In genomic region chr11:113638378-113638777, GRCh38 we compare ENCODE assay signal across 21 cellular contexts.
DNase-seq lines count a peak whose midpoint lies in the region; ATAC-seq and TF ChIP-seq lines count a peak whose summit lies in the region.
"Had no signal": no experiment of that assay in that cellular context is flagged by ENCODE, and none has a peak within 500 bp of the region (broad histone marks: within the 10 kb centered on the region; RNA-seq: fewer than 3 reads in every experiment).

No MANE protein-coding gene starts in this region.

- no peak for TF ChIP-seq CTCF in WTC11 (IDR thresholded peaks at IDR 0.05)

- H3K4me3 Mint-ChIP-seq in WTC11, result no peak overlapping the region
- H3K4me3 Mint-ChIP-seq: CD4-positive, alpha-beta memory T cell had no signal

- H3K27me3 ChIP-seq in H7 (ENCODE audit: control insufficient read depth, insufficient read depth, low read length), result no peaks in the 10 kb centered on the region
- H3K27me3 ChIP-seq: BE2C; BLaER1 treated with 17β-estradiol and CSF1 and Interleukin-3, amounts not matched to agents 10 nM and 100 nM had no signal

- no peak overlapping the region for H3K27ac Mint-ChIP-seq in WTC11
- H3K27ac Mint-ChIP-seq: CD4-positive, alpha-beta memory T cell had no signal

- H3K27me3 Mint-ChIP-seq in WTC11 (ENCODE audit: low read depth), result peaks cover 5% of the 10 kb centered on the region; the same call in 1 of the 2 replicates

- peaks cover 16% of the 10 kb centered on the region for H3K9me3 Mint-ChIP-seq in WTC11

- peak; percentile 48; the same call in 1 of the 2 replicates for ATAC-seq in WTC11
- ATAC-seq in GM21526 (IDR thresholded peaks at IDR 0.05; ENCODE audit: low FRiP score, unreplicated experiment), result no peak
- ATAC-seq: A549 had no signal

- H3K4me3 ChIP-seq in H7 (ENCODE audit: insufficient read depth, low read depth, low read length), result no peak overlapping the region
- H3K4me3 ChIP-seq: A549; BLaER1 treated with 17β-estradiol and CSF1 and Interleukin-3, amounts not matched to agents 10 nM and 100 nM had no signal

- no peaks in the 10 kb centered on the region for H3K4me1 Mint-ChIP-seq in WTC11
- H3K4me1 Mint-ChIP-seq: CD4-positive, alpha-beta memory T cell had no signal

- CTCF ChIA-PET in WTC11 (lab: Charles Lee), result no interaction called here

- H3K36me3 Mint-ChIP-seq in WTC11, result peaks cover 4% of the 10 kb centered on the region
- H3K36me3 Mint-ChIP-seq: CD4-positive, alpha-beta memory T cell had no signal

- peak; percentile 32 for DNase-seq in ELF-1 (ENCODE audit: low read depth, low spot score)
- DNase-seq in H7, result peak; percentile 13
- no peak for DNase-seq in WTC11 (ENCODE audit: low spot score)
- DNase-seq in iPS-NIHi7 (ENCODE audit: extremely low spot score), result peak; percentile 33
- no peak for DNase-seq in NCI-H1105 (lab: John Stamatoyannopoulos, UW)
- DNase-seq in NCI-H1436 (lab: John Stamatoyannopoulos, UW), result no peak
- no peak for DNase-seq in hepatic stellate cell (ENCODE audit: low spot score)
- DNase-seq: 8988T; ACHN; AML-193; BE2C; Calu3; CD4-positive, alpha-beta memory T cell; COR-L47; DMS53; DMS79 treated with DMSO at 0.1 percent for 48 hours; GOT3; HCEC 1CT had no signal

- POLR2A ChIA-PET in WTC11 (lab: Charles Lee), result no interaction called here

- no peaks in the 10 kb centered on the region for H3K36me3 ChIP-seq in H7 (replicated peaks; ENCODE audit: control insufficient read depth, insufficient read depth, low read length)
- H3K36me3 ChIP-seq: BE2C; BLaER1 treated with 17β-estradiol and CSF1 and Interleukin-3, amounts not matched to agents 10 nM and 100 nM had no signal

TF ChIP-seq in WTC11, 78 proteins besides CTCF, POLR2A, EP300 and RAD21:
- TF ChIP-seq USF2 (CRISPR knock-in tag; IDR thresholded peaks at IDR 0.05) (no peak), JUN (CRISPR knock-in tag; IDR thresholded peaks at IDR 0.05) (no peak), E2F5 (CRISPR knock-in tag; IDR thresholded peaks at IDR 0.05) (no peak), FOXK1 (CRISPR knock-in tag; IDR thresholded peaks at IDR 0.05) (no peak), NR2C2 (CRISPR knock-in tag; IDR thresholded peaks at IDR 0.05) (no peak), TCF7 (CRISPR knock-in tag; IDR thresholded peaks at IDR 0.05; ENCODE audit: low read depth) (no peak), ERG (CRISPR knock-in tag; IDR thresholded peaks at IDR 0.05) (no peak), MXD4 (CRISPR knock-in tag; IDR thresholded peaks at IDR 0.05; ENCODE audit: borderline replicate concordance) (no peak), ZNF423 (CRISPR knock-in tag; IDR thresholded peaks at IDR 0.05) (no peak), ZNF396 (CRISPR knock-in tag; IDR thresholded peaks at IDR 0.05; ENCODE audit: borderline replicate concordance) (no peak), IRF1 (CRISPR knock-in tag; IDR thresholded peaks at IDR 0.05) (no peak), RELA (CRISPR knock-in tag; IDR thresholded peaks at IDR 0.05; ENCODE audit: borderline replicate concordance) (no peak), ZNF317 (CRISPR knock-in tag; IDR thresholded peaks at IDR 0.05; ENCODE audit: borderline replicate concordance, low read depth) (no peak), PRDM15 (CRISPR knock-in tag; IDR thresholded peaks at IDR 0.05) (no peak), AR (CRISPR knock-in tag; IDR thresholded peaks at IDR 0.05) (no peak), ELF4 (CRISPR knock-in tag; IDR thresholded peaks at IDR 0.05; ENCODE audit: low read depth) (no peak), PRRX2 (CRISPR knock-in tag; IDR thresholded peaks at IDR 0.05) (no peak), MLX (CRISPR knock-in tag; IDR thresholded peaks at IDR 0.05) (no peak), CBFB (CRISPR knock-in tag; IDR thresholded peaks at IDR 0.05; ENCODE audit: low read depth) (no peak), ATF1 (CRISPR knock-in tag; IDR thresholded peaks at IDR 0.05) (no peak)

Comparison
In these comparisons a context has a peak if more than half of its experiments do, and no peak if none do; other contexts are left out.
1. DNase-seq: peak in ELF-1 (single experiment), H7 (single experiment) and iPS-NIHi7 (single experiment); none in WTC11 (single experiment), NCI-H1105 (single experiment), NCI-H1436 (single experiment) and hepatic stellate cell (single experiment).